21 cellular contexts compared by ENCODE assay signal in genomic region chr16:16003719-16004313, GRCh38. TPM values are rescaled to one million over a fixed set of nuclear protein-coding genes. Genes with fewer than 3 reads are reported as not detected.
A peak's percentile ranks its signal among the peaks of the same experiment; 100 is the strongest.
DNase-seq lines count a peak whose midpoint lies in the region; ATAC-seq, FAIRE-seq and TF ChIP-seq lines count a peak whose summit lies in the region.
"Had no signal": no experiment of that assay in that cellular context is flagged by ENCODE, and none has a peak within 500 bp of the region (broad histone marks: within the 10 kb centered on the region; RNA-seq: fewer than 3 reads in every experiment).

No MANE protein-coding gene starts in this region.

- peaks cover 9% of the 10 kb centered on the region for H3K4me1 ChIP-seq in CD8-positive, alpha-beta T cell (ENCODE audit: insufficient read depth, low read length)
- H3K4me1 ChIP-seq in Panc1 (ENCODE audit: control insufficient read depth, insufficient read depth, low read length) (peaks cover 59% of the 10 kb centered on the region), endothelial cell of umbilical vein (ENCODE audit: control insufficient read depth, extremely low read depth, insufficient read depth, low read length) (peaks cover 29% of the 10 kb centered on the region), sigmoid colon (peaks cover 0 to 40% (median 31%) of the 10 kb centered on the region in 4 donors), thyroid gland (peaks cover 40 to 48% of the 10 kb centered on the region in 2 donors)

- intact Hi-C loops in CD8-positive, alpha-beta T cell (cut with DNase I, micrococcal nuclease), result loop anchor here in 1 of 2 experiments (5.0 kb wide), 1 partner anchor 42 kb away; no protein-coding TSS in a partner anchor
- intact Hi-C loops in Panc1 (cut with micrococcal nuclease; ENCODE audit: unreplicated experiment), result no loop called here
- intact Hi-C loops in endothelial cell of umbilical vein (cut with micrococcal nuclease), result no loop called here
- intact Hi-C loops in sigmoid colon (cut with DNase I), result no loop called here
- intact Hi-C loops in thyroid gland (cut with DNase I), result no loop called here

- no peak for ATAC-seq in CD8-positive, alpha-beta T cell
- no peak for ATAC-seq in Panc1
- ATAC-seq: right cardiac atrium had no signal

- TF ChIP-seq POLR2A in endothelial cell of umbilical vein (IDR thresholded peaks at IDR 0.05; ENCODE audit: low read depth, low read length), result no peak
- TF ChIP-seq POLR2A in sigmoid colon (IDR thresholded peaks at IDR 0.05), result no peak
- TF ChIP-seq POLR2A in thyroid gland (IDR thresholded peaks at IDR 0.05), result no peak

- CTCF ChIA-PET in CD8-positive, alpha-beta T cell (lab: Charles Lee), result no interaction called here
- CTCF ChIA-PET in Panc1 (lab: Charles Lee), result interaction anchor here (0.6 kb wide), 1 partner anchor 120 kb away, joined by 8 read pairs; no protein-coding TSS in a partner anchor
- CTCF ChIA-PET in endothelial cell of umbilical vein (lab: Charles Lee), result interaction anchor here (0.6 to 3.2 kb wide), 6 partner anchors 10 to 129 kb away, joined by 3 to 13 read pairs (median 4); no protein-coding TSS in a partner anchor

- DNase-seq in CD8-positive, alpha-beta T cell, result no peak
- DNase-seq in Panc1 (ENCODE audit: low read depth, low spot score), result no peak
- no peak for DNase-seq in endothelial cell of umbilical vein (ENCODE audit: low read depth, low spot score)
- no peak for DNase-seq in sigmoid colon
- no peak for DNase-seq in thyroid gland
- no peak for DNase-seq in activated effector memory CD4-positive, alpha-beta T cell treated with Interleukin-2 at 50 U/mL for 16 hours
- no peak for DNase-seq in NCI-H774 (lab: John Stamatoyannopoulos, UW)
- DNase-seq: activated CD4-positive, alpha-beta T cell treated with anti-CD3 and anti-CD28 coated beads, Interleukin-2, amount 50 U/mL, for 1 hour; activated CD8-positive, alpha-beta memory T cell treated with anti-CD3 and anti-CD28 coated beads, Interleukin-2, amount 50 U/mL, for 48 hours; activated gamma-delta T cell treated with Interleukin-2 at 50 U/mL for 16 hours; cortex of kidney; DMS79; H7; naive B cell; NCI-H187; NCI-H69; ovary; right cardiac atrium; Right ventricle myocardium superior; stimulated activated CD8-positive, alpha-beta memory T cell treated with anti-CD3 and anti-CD28 coated beads, Interleukin-4, amount 100 ng/mL, for 48 hours had no signal

- dilution Hi-C loops in endothelial cell of umbilical vein (cut with MboI; ENCODE audit: extremely low pct_ligation_motif_present, low sequenced_read_pairs), result no loop called here

- no peak overlapping the region for H3K27ac ChIP-seq in CD8-positive, alpha-beta T cell (ENCODE audit: low read depth, low read length)
- H3K27ac ChIP-seq in Panc1 (ENCODE audit: low read length) (peak overlapping the region; percentile 60), endothelial cell of umbilical vein (ENCODE audit: insufficient read depth, low read depth, low read length) (peak overlapping the region; percentile 64), sigmoid colon (peak overlapping the region; percentile 59 to 81 (median 64)), thyroid gland (no peak overlapping the region)
- H3K27ac ChIP-seq: ovary had no signal

- no peaks in the 10 kb centered on the region for H3K36me3 ChIP-seq in CD8-positive, alpha-beta T cell (ENCODE audit: insufficient read depth, low read length)
- H3K36me3 ChIP-seq in Panc1 (ENCODE audit: control insufficient read depth, insufficient read depth, low read length) (no peaks in the 10 kb centered on the region), endothelial cell of umbilical vein (ENCODE audit: control insufficient read depth in 2 of 2, extremely low read depth in 1 of 2, insufficient read depth in 2 of 2, low read length in 2 of 2) (peaks cover 0 to 2% of the 10 kb centered on the region in 2 experiments), sigmoid colon (peaks cover 0 to 1% (median 0%) of the 10 kb centered on the region in 4 donors), thyroid gland (no peaks in the 10 kb centered on the region)
- H3K36me3 ChIP-seq: ovary had no signal

- H3K36me3 Mint-ChIP-seq in CD8-positive, alpha-beta T cell, result peaks cover 24% of the 10 kb centered on the region
- H3K36me3 Mint-ChIP-seq: naive B cell had no signal

- H3K4me1 Mint-ChIP-seq in CD8-positive, alpha-beta T cell (ENCODE audit: low read depth), result peaks cover 30% of the 10 kb centered on the region

- peak overlapping the region; percentile 2 for H3K27ac Mint-ChIP-seq in CD8-positive, alpha-beta T cell

- no peaks in the 10 kb centered on the region for H3K9me1 ChIP-seq in endothelial cell of umbilical vein (replicated peaks; ENCODE audit: control insufficient read depth, extremely low read depth, insufficient read depth, low read length)

- TF ChIP-seq CTCF in CD8-positive, alpha-beta T cell (IDR thresholded peaks at IDR 0.05), result no peak
- TF ChIP-seq CTCF in Panc1 (IDR thresholded peaks at IDR 0.05) (no peak), endothelial cell of umbilical vein (IDR thresholded peaks at IDR 0.05; ENCODE audit: extremely low read depth in 1 of 2, insufficient read depth in 1 of 2, low read depth in 1 of 2, low read length in 2 of 2) (no peak), sigmoid colon (IDR thresholded peaks at IDR 0.05) (no peak), thyroid gland (IDR thresholded peaks at IDR 0.05) (no peak)

- POLR2A ChIA-PET in CD8-positive, alpha-beta T cell (lab: Charles Lee), result no interaction called here
- POLR2A ChIA-PET in Panc1 (lab: Charles Lee) (no interaction called here), endothelial cell of umbilical vein (lab: Charles Lee) (interaction anchor here (0.7 kb wide), 1 partner anchor 24 kb away, joined by 4 read pairs; no protein-coding TSS in a partner anchor)

- FAIRE-seq in endothelial cell of umbilical vein (lab: Jason Lieb, UNC), result no peak
- FAIRE-seq: bronchial epithelial cell had no signal

- H3K4me2 ChIP-seq in endothelial cell of umbilical vein (ENCODE audit: insufficient read depth, low read length), result peak overlapping the region; percentile 34

- H3K9ac ChIP-seq in endothelial cell of umbilical vein (replicated peaks; ENCODE audit: extremely low read depth, insufficient read depth, low read length), result no peak overlapping the region

- H3K4me3 Mint-ChIP-seq in CD8-positive, alpha-beta T cell, result no peak overlapping the region
- H3K4me3 Mint-ChIP-seq: naive B cell had no signal

- H2AFZ ChIP-seq in endothelial cell of umbilical vein (ENCODE audit: low read depth, low read length), result no peak overlapping the region

- 0 to 83% methylated on average over 1 of the region's 1 CpG for WGBS in sigmoid colon, 2 donors
- 0 to 60% methylated on average over 1 of the region's 1 CpG for WGBS in thyroid gland, 2 donors

- no peaks in the 10 kb centered on the region for H3K27me3 Mint-ChIP-seq in CD8-positive, alpha-beta T cell (ENCODE audit: low read depth)
- H3K27me3 Mint-ChIP-seq: naive B cell had no signal

- TF ChIP-seq EP300 in sigmoid colon (IDR thresholded peaks at IDR 0.05), result no peak

- H3K9me3 Mint-ChIP-seq in CD8-positive, alpha-beta T cell, result no peaks in the 10 kb centered on the region

- no peaks in the 10 kb centered on the region for H4K20me1 ChIP-seq in endothelial cell of umbilical vein (replicated peaks; ENCODE audit: control insufficient read depth, extremely low read depth, insufficient read depth, low read length)

- in situ Hi-C loops in Panc1 (cut with HindIII; ENCODE audit: low pct_unique_long_range_greater_than_20kb, low sequenced_read_pairs), result no loop called here

- H3K4me3 ChIP-seq in CD8-positive, alpha-beta T cell (ENCODE audit: low read depth, low read length), result no peak overlapping the region
- no peak overlapping the region for H3K4me3 ChIP-seq in Panc1 (ENCODE audit: low read depth in 2 of 2, low read length in 2 of 2)
- no peak overlapping the region for H3K4me3 ChIP-seq in endothelial cell of umbilical vein (replicated peaks in 1 of 3; ENCODE audit: insufficient read depth in 1 of 3, low read depth in 1 of 3, low read length in 3 of 3)
- H3K4me3 ChIP-seq in sigmoid colon, result no peak overlapping the region
- H3K4me3 ChIP-seq in thyroid gland (replicated peaks in 1 of 3), result no peak overlapping the region
- H3K4me3 ChIP-seq: ovary had no signal

- no TSS peak for BruUV-seq in Panc1 (replicated peaks; lab: Mats Ljungman, UMichigan)
- no TSS peak for BruUV-seq in endothelial cell of umbilical vein (replicated peaks; lab: Mats Ljungman, UMichigan)

- no peaks in the 10 kb centered on the region for H3K27me3 ChIP-seq in CD8-positive, alpha-beta T cell (ENCODE audit: insufficient read depth, low read length)
- no peaks in the 10 kb centered on the region for H3K27me3 ChIP-seq in Panc1 (ENCODE audit: control insufficient read depth, insufficient read depth, low read length)
- no peaks in the 10 kb centered on the region for H3K27me3 ChIP-seq in endothelial cell of umbilical vein (ENCODE audit: control insufficient read depth in 2 of 2, insufficient read depth in 2 of 2, low read length in 2 of 2)
- no peaks in the 10 kb centered on the region for H3K27me3 ChIP-seq in sigmoid colon
- H3K27me3 ChIP-seq in thyroid gland, result no peaks in the 10 kb centered on the region
- H3K27me3 ChIP-seq: ovary had no signal

- peaks cover 80% of the 10 kb centered on the region for H3K79me2 ChIP-seq in endothelial cell of umbilical vein (ENCODE audit: control insufficient read depth, insufficient read depth, low read length)

- no peaks in the 10 kb centered on the region for H3K9me3 ChIP-seq in CD8-positive, alpha-beta T cell (ENCODE audit: low read length)
- no peaks in the 10 kb centered on the region for H3K9me3 ChIP-seq in Panc1 (ENCODE audit: control insufficient read depth, insufficient read depth, low read depth, low read length)
- no peaks in the 10 kb centered on the region for H3K9me3 ChIP-seq in endothelial cell of umbilical vein (replicated peaks; ENCODE audit: control insufficient read depth, insufficient read depth, low read length)
- H3K9me3 ChIP-seq in sigmoid colon, result no peaks in the 10 kb centered on the region
- H3K9me3 ChIP-seq in thyroid gland, result no peaks in the 10 kb centered on the region
- H3K9me3 ChIP-seq: ovary had no signal

TF ChIP-seq in endothelial cell of umbilical vein, 7 proteins besides CTCF, POLR2A, EP300 and RAD21:
- TF ChIP-seq GATA2 (IDR thresholded peaks at IDR 0.05; ENCODE audit: insufficient read depth, insufficient read length, low read depth, low read length), result no peak
TF ChIP-seq in endothelial cell of umbilical vein: peak in this region for 0.

RNA-seq across cellular contexts. Expression of gene ABCC1, which starts 54.4 kb away (rescaled TPM):
- total RNA-seq in CD8-positive, alpha-beta T cell, result 10 to 100 TPM; 41.1 to 41.2 TPM
- 296 TPM for total RNA-seq in Panc1 (2021; ENCODE audit: unreplicated experiment)
- 397 TPM for polyA plus RNA-seq in Panc1 (2012; ENCODE audit: insufficient read length)
- 71.4 and 89.2 TPM in 2 replicates for total RNA-seq in endothelial cell of umbilical vein
- 46.1 and 53.8 TPM in 2 replicates for polyA plus RNA-seq in endothelial cell of umbilical vein
- polyA plus RNA-seq in endothelial cell of umbilical vein (2011; cell fraction: cytosol; rRNA removed), result 36.6 and 39.1 TPM in 2 replicates
- polyA plus RNA-seq in endothelial cell of umbilical vein (2011; cell fraction: nucleus; rRNA removed), result 116 and 138 TPM in 2 replicates
- polyA plus RNA-seq in endothelial cell of umbilical vein (2012), result 62.5 and 78.6 TPM in 2 replicates
- polyA minus RNA-seq in endothelial cell of umbilical vein, result 184 and 195 TPM in 2 replicates
- polyA minus RNA-seq in endothelial cell of umbilical vein (2011; cell fraction: cytosol; rRNA and poly(A)+ RNA removed), result 23.8 TPM
- polyA minus RNA-seq in endothelial cell of umbilical vein (2011; cell fraction: nucleus; rRNA and poly(A)+ RNA removed), result 124 and 158 TPM in 2 replicates
- total RNA-seq in sigmoid colon, result 10 to 100 TPM; 22.5 to 51.8 (median 32.5) TPM
- 10 to 100 TPM in 1 of 3 donors, 1 to 10 TPM in 2; 1.8 to 17.6 (median 1.8) TPM for polyA plus RNA-seq in sigmoid colon
- 10 to 100 TPM; 42.7 to 76.7 (median 70.1) TPM for total RNA-seq in thyroid gland

Comparison
In these comparisons a context has a peak if more than half of its experiments do, and no peak if none do; other contexts are left out.
1. H3K27ac ChIP-seq: peak in Panc1 (single experiment), endothelial cell of umbilical vein (single experiment) and sigmoid colon (4 of 4); none in CD8-positive, alpha-beta T cell (single experiment) and thyroid gland (0 of 3).